10 cellular contexts compared by ENCODE assay signal in the genomic region with DNA sequence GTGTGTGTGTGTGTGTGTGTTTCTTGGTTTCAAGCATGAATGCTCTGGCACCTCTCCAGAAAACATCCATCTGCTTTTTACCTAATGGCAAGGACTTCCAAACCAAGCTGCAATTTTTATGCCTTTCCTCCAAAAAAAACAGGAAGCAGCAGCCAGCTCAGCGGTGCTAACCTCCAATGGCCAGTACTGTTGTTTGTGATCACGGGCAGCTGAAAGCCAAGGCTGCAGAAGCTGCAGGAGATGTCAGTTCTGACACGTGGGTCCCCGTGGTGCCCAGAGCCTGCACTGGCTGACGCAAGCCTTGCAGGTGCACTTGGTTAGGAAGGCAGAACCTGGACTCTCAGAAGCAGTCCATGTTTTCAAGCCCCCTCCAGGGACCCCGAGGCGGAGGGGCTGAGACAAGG.
DNase-seq lines count a peak whose midpoint lies in the region; ATAC-seq and TF ChIP-seq lines count a peak whose summit lies in the region.
"Had no signal": no experiment of that assay in that cellular context is flagged by ENCODE, and none has a peak within 500 bp of the region (broad histone marks: within the 10 kb centered on the region; RNA-seq: fewer than 3 reads in every experiment).

No MANE protein-coding gene starts in this region.

- H3K9me3 Mint-ChIP-seq in nephron progenitor cell = peaks cover 11% of the 10 kb centered on the region
- no peaks in the 10 kb centered on the region for H3K9me3 Mint-ChIP-seq in activated CD8-positive, alpha-beta T cell treated with anti-CD3 and anti-CD28 coated beads, Interleukin-2, amount 10 ng/mL, durations not matched to agents 7 days and 5 days (ENCODE audit: insufficient read depth)

- TF ChIP-seq CTCF in retinal pigment epithelial cell (conservative IDR thresholded peaks at IDR 0.05; ENCODE audit: low read depth, low read length) (no peak), nephron progenitor cell (IDR thresholded peaks at IDR 0.05) (no peak)

- POLR2A ChIA-PET in activated CD8-positive, alpha-beta T cell treated with anti-CD3 and anti-CD28 coated beads, Interleukin-2, amount 10 ng/mL, durations not matched to agents 7 days and 5 days (lab: Charles Lee) = no interaction called here

- no peaks in the 10 kb centered on the region for H3K36me3 Mint-ChIP-seq in nephron progenitor cell (ENCODE audit: low read depth)
- no peaks in the 10 kb centered on the region for H3K36me3 Mint-ChIP-seq in activated CD8-positive, alpha-beta T cell treated with anti-CD3 and anti-CD28 coated beads, Interleukin-2, amount 10 ng/mL, durations not matched to agents 7 days and 5 days (ENCODE audit: low read depth)
- H3K36me3 Mint-ChIP-seq: natural killer cell treated with Interleukin-12 subunit alpha and Interleukin-12 subunit beta and Interleukin-15 and Interleukin-18, amount 100 ng/mL, for 72 hours had no signal

- H3K27me3 Mint-ChIP-seq in nephron progenitor cell (ENCODE audit: low read depth, poor library complexity) = no peaks in the 10 kb centered on the region
- no peaks in the 10 kb centered on the region for H3K27me3 Mint-ChIP-seq in activated CD8-positive, alpha-beta T cell treated with anti-CD3 and anti-CD28 coated beads, Interleukin-2, amount 10 ng/mL, durations not matched to agents 7 days and 5 days (ENCODE audit: low read depth)
- H3K27me3 Mint-ChIP-seq: central memory CD8-positive, alpha-beta T cell; natural killer cell treated with Interleukin-12 subunit alpha and Interleukin-12 subunit beta and Interleukin-15 and Interleukin-18, amount 100 ng/mL, for 72 hours had no signal

- no peak overlapping the region for H3K4me3 Mint-ChIP-seq in nephron progenitor cell
- H3K4me3 Mint-ChIP-seq in activated CD8-positive, alpha-beta T cell treated with anti-CD3 and anti-CD28 coated beads, Interleukin-2, amount 10 ng/mL, durations not matched to agents 7 days and 5 days = no peak overlapping the region
- H3K4me3 Mint-ChIP-seq: central memory CD8-positive, alpha-beta T cell; natural killer cell treated with Interleukin-12 subunit alpha and Interleukin-12 subunit beta and Interleukin-15 and Interleukin-18, amount 100 ng/mL, for 72 hours had no signal

- H3K4me1 Mint-ChIP-seq in nephron progenitor cell = peaks cover 32% of the 10 kb centered on the region
- no peaks in the 10 kb centered on the region for H3K4me1 Mint-ChIP-seq in activated CD8-positive, alpha-beta T cell treated with anti-CD3 and anti-CD28 coated beads, Interleukin-2, amount 10 ng/mL, durations not matched to agents 7 days and 5 days (ENCODE audit: low read depth)
- H3K4me1 Mint-ChIP-seq: central memory CD8-positive, alpha-beta T cell had no signal

- CTCF ChIA-PET in activated CD8-positive, alpha-beta T cell treated with anti-CD3 and anti-CD28 coated beads, Interleukin-2, amount 10 ng/mL, durations not matched to agents 7 days and 5 days (lab: Charles Lee) = no interaction called here

- H3K27ac Mint-ChIP-seq in nephron progenitor cell = no peak overlapping the region
- no peak overlapping the region for H3K27ac Mint-ChIP-seq in activated CD8-positive, alpha-beta T cell treated with anti-CD3 and anti-CD28 coated beads, Interleukin-2, amount 10 ng/mL, durations not matched to agents 7 days and 5 days
- H3K27ac Mint-ChIP-seq: natural killer cell treated with Interleukin-12 subunit alpha and Interleukin-12 subunit beta and Interleukin-15 and Interleukin-18, amount 100 ng/mL, for 72 hours had no signal

- no peak overlapping the region for H3K4me3 ChIP-seq in retinal pigment epithelial cell (ENCODE audit: low read length)

- DNase-seq in HS-27A (ENCODE audit: low read depth) (peak; percentile 11), NCI-H446 (lab: John Stamatoyannopoulos, UW) (peak; percentile 56 to 89), dermis microvascular lymphatic vessel endothelial cell (ENCODE audit: low read depth in 2 of 2) (peak; percentile 99), retinal pigment epithelial cell (ENCODE audit: low read depth) (peak; percentile 14), nephron progenitor cell (no peak), NK-92 (lab: John Stamatoyannopoulos, UW; ENCODE audit: unreplicated experiment) (no peak)
- no peak for DNase-seq in activated CD8-positive, alpha-beta T cell treated with anti-CD3 and anti-CD28 coated beads, Interleukin-2, amount 10 ng/mL, durations not matched to agents 7 days and 5 days

- no peak for ATAC-seq in GM19463 (IDR thresholded peaks at IDR 0.05; ENCODE audit: unreplicated experiment)
- ATAC-seq in activated CD8-positive, alpha-beta T cell treated with anti-CD3 and anti-CD28 coated beads, Interleukin-2, amount 10 ng/mL, durations not matched to agents 7 days and 5 days = no peak
- ATAC-seq: natural killer cell treated with Interleukin-12 subunit alpha and Interleukin-12 subunit beta and Interleukin-15 and Interleukin-18, amount 100 ng/mL, for 72 hours had no signal

Comparison
In these comparisons a context has a peak if more than half of its experiments do, and no peak if none do; other contexts are left out.
1. DNase-seq: peak in HS-27A (single experiment), NCI-H446 (2 of 2), dermis microvascular lymphatic vessel endothelial cell (2 of 2) and retinal pigment epithelial cell (single experiment); none in nephron progenitor cell (single experiment), NK-92 (single experiment) and activated CD8-positive, alpha-beta T cell treated with anti-CD3 and anti-CD28 coated beads, Interleukin-2, amount 10 ng/mL, durations not matched to agents 7 days and 5 days (single experiment).